8 cellular contexts compared by ENCODE assay signal in genomic region chr15:91706366-91707032, GRCh38.
DNase-seq lines count a peak whose midpoint lies in the region; ATAC-seq and TF ChIP-seq lines count a peak whose summit lies in the region.

No MANE protein-coding gene starts in this region.

- H3K4me3 ChIP-seq in GM06990 (replicated peaks; ENCODE audit: low read depth, low read length) (no peak overlapping the region), mesenchymal stem cell (ENCODE audit: insufficient read depth in 1 of 2, low read depth in 1 of 2, low read length in 2 of 2) (peak overlapping the region in 1 of 2 experiments; percentile 53)

- no peaks in the 10 kb centered on the region for H3K9me3 ChIP-seq in mesenchymal stem cell (ENCODE audit: control insufficient read depth, low read length)

- no peak overlapping the region for H3K27ac ChIP-seq in mesenchymal stem cell (ENCODE audit: low read length, poor library complexity, severe bottlenecking)

- H2BK12ac ChIP-seq in mesenchymal stem cell (ENCODE audit: low read length in 2 of 2), result no peak overlapping the region

- H2BK5ac ChIP-seq in mesenchymal stem cell (ENCODE audit: low read depth, low read length, poor library complexity, severe bottlenecking), result no peak overlapping the region

- ATAC-seq in HG03354 (IDR thresholded peaks at IDR 0.05; ENCODE audit: poor library complexity, severe bottlenecking, unreplicated experiment) (peak; percentile 74), GM19035 (IDR thresholded peaks at IDR 0.05; ENCODE audit: unreplicated experiment) (no peak)

- H3K4me1 ChIP-seq in mesenchymal stem cell (ENCODE audit: control insufficient read depth, insufficient read depth, low read depth, low read length), result no peaks in the 10 kb centered on the region

- WGBS in mesenchymal stem cell, result 24% methylated on average over 9 of the region's 9 CpGs

- H3K9ac ChIP-seq in mesenchymal stem cell (ENCODE audit: low read length), result peak overlapping the region; percentile 77

- H4K8ac ChIP-seq in mesenchymal stem cell (ENCODE audit: low read length), result no peak overlapping the region

- H2BK120ac ChIP-seq in mesenchymal stem cell (ENCODE audit: low read depth, low read length), result no peak overlapping the region

- DNase-seq in GM06990 (ENCODE audit: extremely low read depth, insufficient read length) (peak; percentile 12), NCI-H526 treated with DMSO at 0.1 percent for 48 hours (lab: John Stamatoyannopoulos, UW) (peak; percentile 61), mesenchymal stem cell (no peak)
- DNase-seq in activated CD4-positive, alpha-beta T cell treated with anti-CD3 and anti-CD28 coated beads, Interleukin-2, amount 50 U/mL, for 48 hours, result peak; percentile 81 to 87
- peak; percentile 70 for DNase-seq in effector CD4-positive, alpha-beta T cell
- peak; percentile 61 to 77 for DNase-seq in stimulated activated CD8-positive, alpha-beta memory T cell treated with anti-CD3 and anti-CD28 coated beads, Interleukin-2, amount 100 ng/mL, for 48 hours (ENCODE audit: low read depth in 2 of 2)

- H3K27me3 ChIP-seq in GM06990 (replicated peaks; ENCODE audit: control insufficient read depth, insufficient read depth, low read length) (no peaks in the 10 kb centered on the region), mesenchymal stem cell (ENCODE audit: control insufficient read depth in 1 of 2, insufficient read depth in 1 of 2, low read length in 2 of 2) (no peaks in the 10 kb centered on the region)

- H2AK5ac ChIP-seq in mesenchymal stem cell (ENCODE audit: low read length, severe bottlenecking), result no peak overlapping the region

- no peak overlapping the region for H3K18ac ChIP-seq in mesenchymal stem cell (ENCODE audit: low read depth in 1 of 2, low read length in 2 of 2)

- no peak overlapping the region for H3K23ac ChIP-seq in mesenchymal stem cell (ENCODE audit: low read length in 2 of 2)

- H2BK15ac ChIP-seq in mesenchymal stem cell (ENCODE audit: low read depth, poor library complexity, severe bottlenecking), result no peak overlapping the region

- no peak overlapping the region for H4K91ac ChIP-seq in mesenchymal stem cell (ENCODE audit: low read length)

- H3K14ac ChIP-seq in mesenchymal stem cell (ENCODE audit: low read length in 2 of 2), result no peak overlapping the region

- no peak overlapping the region for H3K4me2 ChIP-seq in mesenchymal stem cell (ENCODE audit: low read length, poor library complexity, severe bottlenecking)

- TF ChIP-seq CTCF in GM06990 (IDR thresholded peaks at IDR 0.05; ENCODE audit: insufficient read depth, low read length, poor library complexity, severe bottlenecking), result peak; percentile 86

- no peaks in the 10 kb centered on the region for H3K79me1 ChIP-seq in mesenchymal stem cell (replicated peaks; ENCODE audit: low read length, poor library complexity, severe bottlenecking)

- H3K36me3 ChIP-seq in GM06990 (ENCODE audit: control insufficient read depth, insufficient read depth, low read length) (no peaks in the 10 kb centered on the region), mesenchymal stem cell (ENCODE audit: control insufficient read depth in 1 of 2, insufficient read depth in 2 of 2, low read depth in 1 of 2, low read length in 2 of 2) (no peaks in the 10 kb centered on the region)

- no peak overlapping the region for H2AFZ ChIP-seq in mesenchymal stem cell (ENCODE audit: low read depth, low read length)

- H3K4ac ChIP-seq in mesenchymal stem cell (ENCODE audit: low read depth in 1 of 2, low read length in 2 of 2), result no peak overlapping the region
